ENCODE assay signal across 1 cellular context in the genomic region with DNA sequence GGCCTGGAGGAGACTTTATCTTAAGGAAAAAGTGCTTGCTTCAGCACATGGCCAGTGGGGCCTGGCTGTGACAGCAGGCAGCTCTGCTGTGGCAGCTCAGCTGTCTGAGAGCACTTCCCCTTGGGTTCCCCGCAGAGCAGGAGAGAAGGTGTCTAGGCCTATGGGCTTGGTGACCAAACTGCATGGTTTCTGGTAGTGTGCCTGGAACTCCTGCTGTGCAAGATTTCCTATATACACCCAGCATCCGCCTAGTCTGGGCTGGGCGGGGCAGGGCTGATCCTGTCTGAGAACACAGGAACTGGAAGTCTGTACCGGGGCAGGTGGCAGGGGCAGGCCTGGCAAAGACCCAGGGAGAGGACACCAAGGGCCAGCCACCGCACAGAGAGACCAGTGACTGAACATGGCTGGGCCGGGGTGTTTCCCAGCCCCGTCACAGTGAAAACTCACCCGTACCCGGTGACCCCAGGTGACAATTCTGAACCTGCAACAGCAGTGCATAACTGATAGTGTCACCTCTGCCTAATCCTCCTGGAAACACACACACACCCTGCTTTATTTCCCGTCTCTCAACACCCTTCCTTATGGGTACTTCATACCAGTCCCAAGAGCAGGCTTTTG.
TF ChIP-seq lines count a peak whose summit lies in the region.

No MANE protein-coding gene starts in this region.

TF ChIP-seq in K562, 482 proteins besides CTCF, POLR2A, EP300 and RAD21 (continued from another document):
- TF ChIP-seq, protein P1, sequence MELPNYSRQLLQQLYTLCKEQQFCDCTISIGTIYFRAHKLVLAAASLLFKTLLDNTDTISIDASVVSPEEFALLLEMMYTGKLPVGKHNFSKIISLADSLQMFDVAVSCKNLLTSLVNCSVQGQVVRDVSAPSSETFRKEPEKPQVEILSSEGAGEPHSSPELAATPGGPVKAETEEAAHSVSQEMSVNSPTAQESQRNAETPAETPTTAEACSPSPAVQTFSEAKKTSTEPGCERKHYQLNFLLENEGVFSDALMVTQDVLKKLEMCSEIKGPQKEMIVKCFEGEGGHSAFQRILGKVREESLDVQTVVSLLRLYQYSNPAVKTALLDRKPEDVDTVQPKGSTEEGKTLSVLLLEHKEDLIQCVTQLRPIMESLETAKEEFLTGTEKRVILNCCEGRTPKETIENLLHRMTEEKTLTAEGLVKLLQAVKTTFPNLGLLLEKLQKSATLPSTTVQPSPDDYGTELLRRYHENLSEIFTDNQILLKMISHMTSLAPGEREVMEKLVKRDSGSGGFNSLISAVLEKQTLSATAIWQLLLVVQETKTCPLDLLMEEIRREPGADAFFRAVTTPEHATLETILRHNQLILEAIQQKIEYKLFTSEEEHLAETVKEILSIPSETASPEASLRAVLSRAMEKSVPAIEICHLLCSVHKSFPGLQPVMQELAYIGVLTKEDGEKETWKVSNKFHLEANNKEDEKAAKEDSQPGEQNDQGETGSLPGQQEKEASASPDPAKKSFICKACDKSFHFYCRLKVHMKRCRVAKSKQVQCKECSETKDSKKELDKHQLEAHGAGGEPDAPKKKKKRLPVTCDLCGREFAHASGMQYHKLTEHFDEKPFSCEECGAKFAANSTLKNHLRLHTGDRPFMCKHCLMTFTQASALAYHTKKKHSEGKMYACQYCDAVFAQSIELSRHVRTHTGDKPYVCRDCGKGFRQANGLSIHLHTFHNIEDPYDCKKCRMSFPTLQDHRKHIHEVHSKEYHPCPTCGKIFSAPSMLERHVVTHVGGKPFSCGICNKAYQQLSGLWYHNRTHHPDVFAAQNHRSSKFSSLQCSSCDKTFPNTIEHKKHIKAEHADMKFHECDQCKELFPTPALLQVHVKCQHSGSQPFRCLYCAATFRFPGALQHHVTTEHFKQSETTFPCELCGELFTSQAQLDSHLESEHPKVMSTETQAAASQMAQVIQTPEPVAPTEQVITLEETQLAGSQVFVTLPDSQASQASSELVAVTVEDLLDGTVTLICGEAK (IDR thresholded peaks at IDR 0.05): peak; percentile 59
- TF ChIP-seq, protein P1 (CRISPR knock-in tag; IDR thresholded peaks at IDR 0.05): no peak
- TF ChIP-seq, protein P2, sequence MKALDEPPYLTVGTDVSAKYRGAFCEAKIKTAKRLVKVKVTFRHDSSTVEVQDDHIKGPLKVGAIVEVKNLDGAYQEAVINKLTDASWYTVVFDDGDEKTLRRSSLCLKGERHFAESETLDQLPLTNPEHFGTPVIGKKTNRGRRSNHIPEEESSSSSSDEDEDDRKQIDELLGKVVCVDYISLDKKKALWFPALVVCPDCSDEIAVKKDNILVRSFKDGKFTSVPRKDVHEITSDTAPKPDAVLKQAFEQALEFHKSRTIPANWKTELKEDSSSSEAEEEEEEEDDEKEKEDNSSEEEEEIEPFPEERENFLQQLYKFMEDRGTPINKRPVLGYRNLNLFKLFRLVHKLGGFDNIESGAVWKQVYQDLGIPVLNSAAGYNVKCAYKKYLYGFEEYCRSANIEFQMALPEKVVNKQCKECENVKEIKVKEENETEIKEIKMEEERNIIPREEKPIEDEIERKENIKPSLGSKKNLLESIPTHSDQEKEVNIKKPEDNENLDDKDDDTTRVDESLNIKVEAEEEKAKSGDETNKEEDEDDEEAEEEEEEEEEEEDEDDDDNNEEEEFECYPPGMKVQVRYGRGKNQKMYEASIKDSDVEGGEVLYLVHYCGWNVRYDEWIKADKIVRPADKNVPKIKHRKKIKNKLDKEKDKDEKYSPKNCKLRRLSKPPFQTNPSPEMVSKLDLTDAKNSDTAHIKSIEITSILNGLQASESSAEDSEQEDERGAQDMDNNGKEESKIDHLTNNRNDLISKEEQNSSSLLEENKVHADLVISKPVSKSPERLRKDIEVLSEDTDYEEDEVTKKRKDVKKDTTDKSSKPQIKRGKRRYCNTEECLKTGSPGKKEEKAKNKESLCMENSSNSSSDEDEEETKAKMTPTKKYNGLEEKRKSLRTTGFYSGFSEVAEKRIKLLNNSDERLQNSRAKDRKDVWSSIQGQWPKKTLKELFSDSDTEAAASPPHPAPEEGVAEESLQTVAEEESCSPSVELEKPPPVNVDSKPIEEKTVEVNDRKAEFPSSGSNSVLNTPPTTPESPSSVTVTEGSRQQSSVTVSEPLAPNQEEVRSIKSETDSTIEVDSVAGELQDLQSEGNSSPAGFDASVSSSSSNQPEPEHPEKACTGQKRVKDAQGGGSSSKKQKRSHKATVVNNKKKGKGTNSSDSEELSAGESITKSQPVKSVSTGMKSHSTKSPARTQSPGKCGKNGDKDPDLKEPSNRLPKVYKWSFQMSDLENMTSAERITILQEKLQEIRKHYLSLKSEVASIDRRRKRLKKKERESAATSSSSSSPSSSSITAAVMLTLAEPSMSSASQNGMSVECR (CRISPR knock-in tag; IDR thresholded peaks at IDR 0.05): 0 out of 2 replicates have a peak, but pooled peaks have one; percentile 33
- 0 out of 2 replicates have a peak, but pooled peaks have one; percentile 13 for TF ChIP-seq ZKSCAN1 (IDR thresholded peaks at IDR 0.05; ENCODE audit: low read depth, low read length)
- TF ChIP-seq JUN (IDR thresholded peaks at IDR 0.05; ENCODE audit: borderline replicate concordance, low read depth, low read length): no peak
- peak; percentile 32; the same call in 1 of the 2 replicates for TF ChIP-seq JUN (CRISPR knock-in tag; IDR thresholded peaks at IDR 0.05; ENCODE audit: borderline replicate concordance)
- TF ChIP-seq, protein P3, sequence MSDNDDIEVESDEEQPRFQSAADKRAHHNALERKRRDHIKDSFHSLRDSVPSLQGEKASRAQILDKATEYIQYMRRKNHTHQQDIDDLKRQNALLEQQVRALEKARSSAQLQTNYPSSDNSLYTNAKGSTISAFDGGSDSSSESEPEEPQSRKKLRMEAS (CRISPR knock-in tag; IDR thresholded peaks at IDR 0.05): peak; percentile 90
- TF ChIP-seq CBX2 (IDR thresholded peaks at IDR 0.05; ENCODE audit: insufficient read depth, low read length, poor library complexity, severe bottlenecking): no peak
- TF ChIP-seq GABPA (tag; conservative IDR thresholded peaks at IDR 0.05; ENCODE audit: low read depth): 0 out of 2 replicates have a peak, but pooled peaks have one; percentile 26
- 0 out of 2 replicates have a peak, but pooled peaks have one; percentile 50 for TF ChIP-seq SMAD4 (CRISPR knock-in tag; conservative IDR thresholded peaks at IDR 0.05)
- peak; percentile 26; the same call in 1 of the 2 replicates for TF ChIP-seq NFIC (IDR thresholded peaks at IDR 0.05)
- TF ChIP-seq C11orf30 (IDR thresholded peaks at IDR 0.05; ENCODE audit: low read depth): no peak
- TF ChIP-seq, protein P4, sequence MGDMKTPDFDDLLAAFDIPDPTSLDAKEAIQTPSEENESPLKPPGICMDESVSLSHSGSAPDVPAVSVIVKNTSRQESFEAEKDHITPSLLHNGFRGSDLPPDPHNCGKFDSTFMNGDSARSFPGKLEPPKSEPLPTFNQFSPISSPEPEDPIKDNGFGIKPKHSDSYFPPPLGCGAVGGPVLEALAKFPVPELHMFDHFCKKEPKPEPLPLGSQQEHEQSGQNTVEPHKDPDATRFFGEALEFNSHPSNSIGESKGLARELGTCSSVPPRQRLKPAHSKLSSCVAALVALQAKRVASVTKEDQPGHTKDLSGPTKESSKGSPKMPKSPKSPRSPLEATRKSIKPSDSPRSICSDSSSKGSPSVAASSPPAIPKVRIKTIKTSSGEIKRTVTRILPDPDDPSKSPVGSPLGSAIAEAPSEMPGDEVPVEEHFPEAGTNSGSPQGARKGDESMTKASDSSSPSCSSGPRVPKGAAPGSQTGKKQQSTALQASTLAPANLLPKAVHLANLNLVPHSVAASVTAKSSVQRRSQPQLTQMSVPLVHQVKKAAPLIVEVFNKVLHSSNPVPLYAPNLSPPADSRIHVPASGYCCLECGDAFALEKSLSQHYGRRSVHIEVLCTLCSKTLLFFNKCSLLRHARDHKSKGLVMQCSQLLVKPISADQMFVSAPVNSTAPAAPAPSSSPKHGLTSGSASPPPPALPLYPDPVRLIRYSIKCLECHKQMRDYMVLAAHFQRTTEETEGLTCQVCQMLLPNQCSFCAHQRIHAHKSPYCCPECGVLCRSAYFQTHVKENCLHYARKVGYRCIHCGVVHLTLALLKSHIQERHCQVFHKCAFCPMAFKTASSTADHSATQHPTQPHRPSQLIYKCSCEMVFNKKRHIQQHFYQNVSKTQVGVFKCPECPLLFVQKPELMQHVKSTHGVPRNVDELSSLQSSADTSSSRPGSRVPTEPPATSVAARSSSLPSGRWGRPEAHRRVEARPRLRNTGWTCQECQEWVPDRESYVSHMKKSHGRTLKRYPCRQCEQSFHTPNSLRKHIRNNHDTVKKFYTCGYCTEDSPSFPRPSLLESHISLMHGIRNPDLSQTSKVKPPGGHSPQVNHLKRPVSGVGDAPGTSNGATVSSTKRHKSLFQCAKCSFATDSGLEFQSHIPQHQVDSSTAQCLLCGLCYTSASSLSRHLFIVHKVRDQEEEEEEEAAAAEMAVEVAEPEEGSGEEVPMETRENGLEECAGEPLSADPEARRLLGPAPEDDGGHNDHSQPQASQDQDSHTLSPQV (IDR thresholded peaks at IDR 0.05): peak; percentile 53
- peak; percentile 45; the same call in 1 of the 2 replicates for TF ChIP-seq NCOR1 (IDR thresholded peaks at IDR 0.05)
- no peak for TF ChIP-seq PCBP1 (IDR thresholded peaks at IDR 0.05; ENCODE audit: low read depth, low read length, poor library complexity, severe bottlenecking)
- peak; percentile 48 for TF ChIP-seq TCF3 (CRISPR knock-in tag; IDR thresholded peaks at IDR 0.05)
